In genomic region chr7:130940326-130940725, GRCh38 we compare ENCODE assay signal across 9 cellular contexts.
A peak's percentile ranks its signal among the peaks of the same experiment; 100 is the strongest.
DNase-seq lines count a peak whose midpoint lies in the region; ATAC-seq and TF ChIP-seq lines count a peak whose summit lies in the region.
"Had no signal": no experiment of that assay in that cellular context is flagged by ENCODE, and none has a peak within 500 bp of the region (broad histone marks: within the 10 kb centered on the region; RNA-seq: fewer than 3 reads in every experiment).

No MANE protein-coding gene starts in this region.

- H2AFZ ChIP-seq in neural progenitor cell (replicated peaks) = no peak overlapping the region
- H2AFZ ChIP-seq: parathyroid adenoma had no signal

- H3K9me3 ChIP-seq in CD8-positive, alpha-beta T cell (ENCODE audit: low read length) = no peaks in the 10 kb centered on the region
- H3K9me3 ChIP-seq in Panc1 (ENCODE audit: control insufficient read depth, insufficient read depth, low read depth, low read length) (no peaks in the 10 kb centered on the region), neural progenitor cell (ENCODE audit: low read depth) (no peaks in the 10 kb centered on the region), WERI-Rb-1 (ENCODE audit: severe bottlenecking) (no peaks in the 10 kb centered on the region)
- no peaks in the 10 kb centered on the region for H3K9me3 ChIP-seq in effector memory CD4-positive, alpha-beta T cell (ENCODE audit: control insufficient read depth, low read length)

- no peak for TF ChIP-seq CTCF in CD8-positive, alpha-beta T cell (IDR thresholded peaks at IDR 0.05)
- TF ChIP-seq CTCF in Panc1 (IDR thresholded peaks at IDR 0.05) (no peak), neural progenitor cell (IDR thresholded peaks at IDR 0.05) (no peak), WERI-Rb-1 (IDR thresholded peaks at IDR 0.05; ENCODE audit: low read depth, low read length) (no peak)

- H4K20me1 ChIP-seq in neural progenitor cell (ENCODE audit: low read depth) = no peaks in the 10 kb centered on the region

- H3F3A ChIP-seq in neural progenitor cell (ENCODE audit: low read depth) = no peaks in the 10 kb centered on the region

- no peaks in the 10 kb centered on the region for H3K27me3 Mint-ChIP-seq in CD8-positive, alpha-beta T cell (ENCODE audit: low read depth)
- peaks cover 8% of the 10 kb centered on the region for H3K27me3 Mint-ChIP-seq in neural progenitor cell (ENCODE audit: insufficient read depth, low read depth)

- H3K4me3 Mint-ChIP-seq in CD8-positive, alpha-beta T cell = peak overlapping the region; percentile 82
- no peak overlapping the region for H3K4me3 Mint-ChIP-seq in neural progenitor cell

- H3K9me3 Mint-ChIP-seq in CD8-positive, alpha-beta T cell = no peaks in the 10 kb centered on the region
- H3K9me3 Mint-ChIP-seq in neural progenitor cell = no peaks in the 10 kb centered on the region

- intact Hi-C loops in CD8-positive, alpha-beta T cell (cut with DNase I, micrococcal nuclease) = no loop called here
- intact Hi-C loops in Panc1 (cut with micrococcal nuclease; ENCODE audit: unreplicated experiment) = loop anchor here (5.0 kb wide), 1 partner anchor 43 kb away; no protein-coding TSS in a partner anchor

- BruUV-seq in Panc1 (replicated peaks; lab: Mats Ljungman, UMichigan) = no TSS peak

- H3K36me3 Mint-ChIP-seq in CD8-positive, alpha-beta T cell = peaks cover 60% of the 10 kb centered on the region
- no peaks in the 10 kb centered on the region for H3K36me3 Mint-ChIP-seq in neural progenitor cell

- H3K4me1 ChIP-seq in CD8-positive, alpha-beta T cell (ENCODE audit: insufficient read depth, low read length) = peaks cover 65% of the 10 kb centered on the region
- peaks cover 74% of the 10 kb centered on the region for H3K4me1 ChIP-seq in Panc1 (ENCODE audit: control insufficient read depth, insufficient read depth, low read length)
- H3K4me1 ChIP-seq in effector memory CD4-positive, alpha-beta T cell (ENCODE audit: control insufficient read depth, insufficient read depth, low read length, poor library complexity, severe bottlenecking) = peaks cover 59% of the 10 kb centered on the region
- H3K4me1 ChIP-seq in neural progenitor cell = peaks cover 29% of the 10 kb centered on the region

- H3K9ac ChIP-seq in neural progenitor cell = no peak overlapping the region
- H3K9ac ChIP-seq: parathyroid adenoma had no signal

- POLR2A ChIA-PET in CD8-positive, alpha-beta T cell (lab: Charles Lee) = interaction anchor here (1.4 to 1.5 kb wide), 2 partner anchors 9 to 17 kb away, joined by 3 to 4 read pairs; no protein-coding TSS in a partner anchor
- POLR2A ChIA-PET in Panc1 (lab: Charles Lee) = interaction anchor here (0.7 to 1.2 kb wide), 3 partner anchors 9 to 29 kb away, joined by 3 to 7 read pairs (median 5); no protein-coding TSS in a partner anchor

- CTCF ChIA-PET in CD8-positive, alpha-beta T cell (lab: Charles Lee) = interaction anchor here (0.6 kb wide), 1 partner anchor 31 kb away, joined by 3 read pairs; no protein-coding TSS in a partner anchor
- CTCF ChIA-PET in Panc1 (lab: Charles Lee) = interaction anchor here (0.6 kb wide), 1 partner anchor 15 kb away, joined by 3 read pairs; no protein-coding TSS in a partner anchor

- no peak for ATAC-seq in CD8-positive, alpha-beta T cell
- no peak for ATAC-seq in Panc1

- no peaks in the 10 kb centered on the region for H3K79me2 ChIP-seq in neural progenitor cell (ENCODE audit: low read depth)

- H3K27me3 ChIP-seq in CD8-positive, alpha-beta T cell (ENCODE audit: insufficient read depth, low read length) = no peaks in the 10 kb centered on the region
- H3K27me3 ChIP-seq in Panc1 (ENCODE audit: control insufficient read depth, insufficient read depth, low read length) = no peaks in the 10 kb centered on the region
- H3K27me3 ChIP-seq in effector memory CD4-positive, alpha-beta T cell (replicated peaks; ENCODE audit: control insufficient read depth, insufficient read depth, low read length, poor library complexity, severe bottlenecking) = no peaks in the 10 kb centered on the region
- H3K27me3 ChIP-seq in neural progenitor cell = no peaks in the 10 kb centered on the region
- H3K27me3 ChIP-seq in WERI-Rb-1 (ENCODE audit: insufficient read depth, low read depth, severe bottlenecking) = no peaks in the 10 kb centered on the region

- H3K36me3 ChIP-seq in CD8-positive, alpha-beta T cell (ENCODE audit: insufficient read depth, low read length) = no peaks in the 10 kb centered on the region
- peaks cover 9% of the 10 kb centered on the region for H3K36me3 ChIP-seq in Panc1 (ENCODE audit: control insufficient read depth, insufficient read depth, low read length)
- peaks cover 21% of the 10 kb centered on the region for H3K36me3 ChIP-seq in effector memory CD4-positive, alpha-beta T cell (ENCODE audit: control insufficient read depth, insufficient read depth, low read length)
- no peaks in the 10 kb centered on the region for H3K36me3 ChIP-seq in neural progenitor cell
- H3K36me3 ChIP-seq in WERI-Rb-1 = no peaks in the 10 kb centered on the region

- peak overlapping the region; percentile 81 for H3K27ac Mint-ChIP-seq in CD8-positive, alpha-beta T cell
- no peak overlapping the region for H3K27ac Mint-ChIP-seq in neural progenitor cell

- H3K4me1 Mint-ChIP-seq in CD8-positive, alpha-beta T cell (ENCODE audit: low read depth) = peaks cover 84% of the 10 kb centered on the region
- peaks cover 46% of the 10 kb centered on the region for H3K4me1 Mint-ChIP-seq in neural progenitor cell

- in situ Hi-C loops in Panc1 (cut with HindIII; ENCODE audit: low pct_unique_long_range_greater_than_20kb, low sequenced_read_pairs) = no loop called here

- H3K4me3 ChIP-seq in CD8-positive, alpha-beta T cell (ENCODE audit: low read depth, low read length) = no peak overlapping the region
- H3K4me3 ChIP-seq in Panc1 (ENCODE audit: low read depth in 2 of 2, low read length in 2 of 2) (peak overlapping the region; percentile 67 to 83), neural progenitor cell (no peak overlapping the region), WERI-Rb-1 (ENCODE audit: low read depth, low read length) (no peak overlapping the region)
- peak overlapping the region; percentile 53 for H3K4me3 ChIP-seq in effector memory CD4-positive, alpha-beta T cell (ENCODE audit: insufficient read depth, low read depth, low read length, poor library complexity, severe bottlenecking)

- H3K4me2 ChIP-seq in neural progenitor cell = peak overlapping the region; percentile 34

- H3K27ac ChIP-seq in CD8-positive, alpha-beta T cell (ENCODE audit: low read depth, low read length) = no peak overlapping the region
- peak overlapping the region; percentile 99 for H3K27ac ChIP-seq in Panc1 (ENCODE audit: low read length)
- peak overlapping the region; percentile 83 for H3K27ac ChIP-seq in effector memory CD4-positive, alpha-beta T cell (ENCODE audit: insufficient read depth, low read length, poor library complexity, severe bottlenecking)
- H3K27ac ChIP-seq in neural progenitor cell = no peak overlapping the region
- no peak overlapping the region for H3K27ac ChIP-seq in WERI-Rb-1
- H3K27ac ChIP-seq: parathyroid adenoma had no signal

- no peak for DNase-seq in CD8-positive, alpha-beta T cell
- DNase-seq in Panc1 (ENCODE audit: low read depth, low spot score) (no peak), neural progenitor cell (ENCODE audit: low spot score) (no peak), DMS79 treated with DMSO at 0.1 percent for 48 hours (lab: John Stamatoyannopoulos, UW) (no peak), GF-D8 (lab: John Stamatoyannopoulos, UW) (no peak), WERI-Rb-1 (no peak), inferior parietal cortex (ENCODE audit: extremely low spot score) (no peak)
- DNase-seq in effector memory CD4-positive, alpha-beta T cell = no peak

Comparison
In these comparisons a context has a peak if more than half of its experiments do, and no peak if none do; other contexts are left out.
1. H3K27ac ChIP-seq: peak in Panc1 (single experiment) and effector memory CD4-positive, alpha-beta T cell (single experiment); none in CD8-positive, alpha-beta T cell (single experiment), neural progenitor cell (single experiment) and WERI-Rb-1 (single experiment).
2. H3K4me3 ChIP-seq: peak in Panc1 (2 of 2) and effector memory CD4-positive, alpha-beta T cell (single experiment); none in CD8-positive, alpha-beta T cell (single experiment), neural progenitor cell (single experiment) and WERI-Rb-1 (single experiment).